18 cellular contexts compared by ENCODE assay signal in genomic region chr9:88759374-88759773, GRCh38.
"Had no signal": no experiment of that assay in that cellular context is flagged by ENCODE, and none has a peak within 500 bp of the region (broad histone marks: within the 10 kb centered on the region; RNA-seq: fewer than 3 reads in every experiment).

No MANE protein-coding gene starts in this region.

- H3K4me3 Mint-ChIP-seq: activated CD4-positive, alpha-beta memory T cell treated with anti-CD3 and anti-CD28 coated beads for 36 hours; activated naive CD8-positive, alpha-beta T cell treated with anti-CD3 and anti-CD28 coated beads for 36 hours; naive thymus-derived CD4-positive, alpha-beta T cell had no signal

- H2AFZ ChIP-seq: parathyroid adenoma had no signal

- DNase-seq: activated CD4-positive, alpha-beta memory T cell treated with anti-CD3 and anti-CD28 coated beads for 36 hours; activated naive CD4-positive, alpha-beta T cell; activated naive CD8-positive, alpha-beta T cell treated with anti-CD3 and anti-CD28 coated beads for 36 hours; amygdala; erythroblast; naive thymus-derived CD4-positive, alpha-beta T cell; stimulated activated CD8-positive, alpha-beta memory T cell treated with anti-CD3 and anti-CD28 coated beads, Interleukin-4, amount 100 ng/mL, for 48 hours; stimulated activated naive CD4-positive, alpha-beta T cell; SW 1271; thyroid gland; uterus had no signal

- FAIRE-seq: endometrium, frontal cortex, keratinocyte had no signal

- ATAC-seq: left lobe of liver; naive thymus-derived CD4-positive, alpha-beta T cell had no signal

- H3K4me3 ChIP-seq: coronary artery, thyroid gland, uterus had no signal

- H3K4me1 Mint-ChIP-seq: naive thymus-derived CD4-positive, alpha-beta T cell had no signal

- H3K9me3 Mint-ChIP-seq: activated CD4-positive, alpha-beta memory T cell treated with anti-CD3 and anti-CD28 coated beads for 36 hours; activated naive CD8-positive, alpha-beta T cell treated with anti-CD3 and anti-CD28 coated beads for 36 hours had no signal

- H3K27ac ChIP-seq: coronary artery, neutrophil, parathyroid adenoma, thyroid gland, uterus had no signal

- H3K9me3 ChIP-seq: neutrophil, thyroid gland, uterus had no signal

- H3K4me1 ChIP-seq: parathyroid adenoma, thyroid gland, uterus had no signal

- H3K36me3 ChIP-seq: neutrophil, thyroid gland, uterus had no signal

- H3K9ac ChIP-seq: parathyroid adenoma had no signal

- H3K27me3 ChIP-seq: thyroid gland, uterus had no signal

- H3K79me2 ChIP-seq: parathyroid adenoma had no signal

- H3K27ac Mint-ChIP-seq: activated CD4-positive, alpha-beta memory T cell treated with anti-CD3 and anti-CD28 coated beads for 36 hours; activated naive CD8-positive, alpha-beta T cell treated with anti-CD3 and anti-CD28 coated beads for 36 hours; naive thymus-derived CD4-positive, alpha-beta T cell had no signal

- H3K36me3 Mint-ChIP-seq: activated CD4-positive, alpha-beta memory T cell treated with anti-CD3 and anti-CD28 coated beads for 36 hours; activated naive CD8-positive, alpha-beta T cell treated with anti-CD3 and anti-CD28 coated beads for 36 hours; naive thymus-derived CD4-positive, alpha-beta T cell had no signal
